Comparison of ENCODE assay signal across 14 cellular contexts in genomic region chr15:87877114-87877810, GRCh38.
DNase-seq lines count a peak whose midpoint lies in the region; ATAC-seq, FAIRE-seq and TF ChIP-seq lines count a peak whose summit lies in the region.
"Had no signal": no experiment of that assay in that cellular context is flagged by ENCODE, and none has a peak within 500 bp of the region (broad histone marks: within the 10 kb centered on the region; RNA-seq: fewer than 3 reads in every experiment).

No MANE protein-coding gene starts in this region.

- no peaks in the 10 kb centered on the region for H3K27me3 ChIP-seq in small intestine (ENCODE audit: control insufficient read depth in 2 of 2, insufficient read depth in 2 of 2, low read length in 2 of 2)

- DNase-seq in DMS 273 (lab: John Stamatoyannopoulos, UW; ENCODE audit: unreplicated experiment) (peak; percentile 31), DMS 273 treated with DMSO at 0.1 percent for 48 hours (lab: John Stamatoyannopoulos, UW) (no peak), SK-N-DZ (ENCODE audit: low spot score) (peak; percentile 60), fibroblast of pulmonary artery (ENCODE audit: low read depth) (peak; percentile 87), small intestine (peak; percentile 3), NCI-H1694 (lab: John Stamatoyannopoulos, UW) (no peak)
- DNase-seq in activated naive CD4-positive, alpha-beta T cell (lab: John Stamatoyannopoulos, UW), result no peak
- DNase-seq: activated naive CD8-positive, alpha-beta T cell treated with anti-CD3 and anti-CD28 coated beads, Interleukin-2, amount 10 ng/mL, durations not matched to agents 7 days and 5 days; Calu3; kidney; natural killer cell had no signal

- TF ChIP-seq CTCF in fibroblast of pulmonary artery (IDR thresholded peaks at IDR 0.05; ENCODE audit: low read length, missing control alignments), result no peak

- WGBS in small intestine, 3 donors, result 47 to 76% (median 69%) methylated on average over 4 of the region's 4 CpGs

- FAIRE-seq in small intestine (lab: Jason Lieb, UNC), result no peak
- FAIRE-seq: frontal cortex, kidney had no signal

- H3K9me3 ChIP-seq in small intestine (ENCODE audit: control insufficient read depth, low read depth), result no peaks in the 10 kb centered on the region

- ATAC-seq in HG02623 (IDR thresholded peaks at IDR 0.05; ENCODE audit: unreplicated experiment), result no peak
- ATAC-seq: natural killer cell had no signal

- H3K4me3 ChIP-seq in fibroblast of pulmonary artery (replicated peaks; ENCODE audit: low read depth, low read length) (no peak overlapping the region), small intestine (ENCODE audit: low read depth in 1 of 2, low read length in 2 of 2) (no peak overlapping the region)

- no peaks in the 10 kb centered on the region for H3K36me3 ChIP-seq in small intestine (ENCODE audit: control insufficient read depth in 2 of 2, insufficient read depth in 2 of 2, low read length in 2 of 2)

- no peaks in the 10 kb centered on the region for H3K4me1 ChIP-seq in small intestine (ENCODE audit: control insufficient read depth in 2 of 2, insufficient read depth in 1 of 2, low read depth in 1 of 2, low read length in 1 of 2)

- no peak overlapping the region for H3K27ac ChIP-seq in small intestine (ENCODE audit: low read depth in 1 of 2, low read length in 1 of 2)
- H3K27ac ChIP-seq: 22Rv1 had no signal

Comparison
In these comparisons a context has a peak if more than half of its experiments do, and no peak if none do; other contexts are left out.
1. DNase-seq: peak in DMS 273 (single experiment), SK-N-DZ (single experiment), fibroblast of pulmonary artery (single experiment) and small intestine (single experiment); none in DMS 273 treated with DMSO at 0.1 percent for 48 hours (single experiment), activated naive CD4-positive, alpha-beta T cell (0 of 4) and NCI-H1694 (single experiment).